Comparison of ENCODE assay signal across 16 cellular contexts in genomic region chr15:48005921-48006541, GRCh38.
A peak's percentile ranks its signal among the peaks of the same experiment; 100 is the strongest.
DNase-seq lines count a peak whose midpoint lies in the region; ATAC-seq and TF ChIP-seq lines count a peak whose summit lies in the region.
"Had no signal": no experiment of that assay in that cellular context is flagged by ENCODE, and none has a peak within 500 bp of the region (broad histone marks: within the 10 kb centered on the region; RNA-seq: fewer than 3 reads in every experiment).

No MANE protein-coding gene starts in this region.

- H3K4me1 ChIP-seq in iPS DF 6.9 (ENCODE audit: control insufficient read depth, insufficient read depth, low read length), result no peaks in the 10 kb centered on the region; the same call in 1 of the 2 replicates
- H3K4me1 ChIP-seq: BE2C, left ventricle myocardium inferior had no signal

- peak overlapping the region; percentile 34 for H3K4me3 ChIP-seq in SK-N-MC
- no peak overlapping the region for H3K4me3 ChIP-seq in iPS DF 6.9 (ENCODE audit: low read length)
- no peak overlapping the region for H3K4me3 ChIP-seq in retinal pigment epithelial cell (ENCODE audit: low read length)
- H3K4me3 ChIP-seq: left ventricle myocardium inferior had no signal

- H3K9me3 ChIP-seq in SK-N-MC (ENCODE audit: low read depth, low read length) (no peaks in the 10 kb centered on the region), iPS DF 6.9 (ENCODE audit: control insufficient read depth, insufficient read depth, low read length) (no peaks in the 10 kb centered on the region)
- H3K9me3 ChIP-seq: BE2C, left ventricle myocardium inferior had no signal

- in situ Hi-C loops in GM13976 (cut with MboI; ENCODE audit: low sequenced_read_pairs, unreplicated experiment), result no loop called here

- no peak for TF ChIP-seq CTCF in retinal pigment epithelial cell (conservative IDR thresholded peaks at IDR 0.05; ENCODE audit: low read depth, low read length)
- TF ChIP-seq CTCF in GM13976 (IDR thresholded peaks at IDR 0.05; ENCODE audit: borderline replicate concordance, control extremely low read depth, extremely low read depth, insufficient read depth, missing control alignments), result no peak

- ATAC-seq in GM19328 (IDR thresholded peaks at IDR 0.05; ENCODE audit: unreplicated experiment), result no peak

- no peaks in the 10 kb centered on the region for H3K27me3 ChIP-seq in iPS DF 6.9 (ENCODE audit: control insufficient read depth, insufficient read depth, low read length)
- H3K27me3 ChIP-seq: BE2C had no signal

- H3K27ac ChIP-seq in SK-N-MC (peak overlapping the region; percentile 73), iPS DF 6.9 (ENCODE audit: low read length) (no peak overlapping the region)
- H3K27ac ChIP-seq: left ventricle myocardium inferior, VCaP had no signal

- DNase-seq in EL, result peak; percentile 4
- peak; percentile 62 for DNase-seq in SK-N-MC (ENCODE audit: low read depth, low spot score)
- DNase-seq in iPS DF 6.9 (ENCODE audit: low read depth, low spot score), result peak; percentile 16
- peak; percentile 93 for DNase-seq in retinal pigment epithelial cell (ENCODE audit: low read depth)
- no peak for DNase-seq in GM13976 (ENCODE audit: low spot score)
- no peak for DNase-seq in middle frontal gyrus (ENCODE audit: extremely low spot score, low spot score)
- no peak for DNase-seq in NOMO-1 treated with DMSO at 0.1 percent for 48 hours (lab: John Stamatoyannopoulos, UW; ENCODE audit: unreplicated experiment)
- DNase-seq: BE2C, GF-D8, IMR-90, left ventricle myocardium inferior, NCI-H1694, occipital lobe, SHP77 treated with DMSO at 0.1 percent for 48 hours had no signal

- H3K36me3 ChIP-seq in SK-N-MC (ENCODE audit: insufficient read depth, low read length) (no peaks in the 10 kb centered on the region), iPS DF 6.9 (ENCODE audit: control insufficient read depth, insufficient read depth, low read length) (no peaks in the 10 kb centered on the region)
- H3K36me3 ChIP-seq: BE2C, left ventricle myocardium inferior had no signal

- H3K9ac ChIP-seq in SK-N-MC (ENCODE audit: insufficient read length), result no peak overlapping the region

- WGBS in iPS DF 6.9 (ENCODE audit: insufficient coverage, insufficient read length), result no CpG with 5 or more reads among the region's 9 CpGs

Comparison
In these comparisons a context has a peak if more than half of its experiments do, and no peak if none do; other contexts are left out.
1. DNase-seq: peak in EL (single experiment), SK-N-MC (single experiment), iPS DF 6.9 (single experiment) and retinal pigment epithelial cell (single experiment); none in GM13976 (single experiment), middle frontal gyrus (single experiment) and NOMO-1 treated with DMSO at 0.1 percent for 48 hours (single experiment).